ENCODE assay signal across 9 cellular contexts in genomic region chr2:54050445-54050844, GRCh38.
"Had no signal": no experiment of that assay in that cellular context is flagged by ENCODE, and none has a peak within 500 bp of the region (broad histone marks: within the 10 kb centered on the region; RNA-seq: fewer than 3 reads in every experiment).

No MANE protein-coding gene starts in this region.

- H3K36me3 ChIP-seq: HAP-1 had no signal

- DNase-seq: GM23248, GOT3, H7, HFFc6, KBM-7 had no signal

- ATAC-seq: HCT116 had no signal

- H3K4me1 ChIP-seq: HAP-1 had no signal

- H3K27ac ChIP-seq: GM23248, KMS-11 had no signal

- H3K9me3 ChIP-seq: HAP-1 had no signal

- H3K4me3 ChIP-seq: GM23248, HAP-1 had no signal

- H2AFZ ChIP-seq: GM23248 had no signal

- FAIRE-seq: HTR-8/SVneo had no signal

- H3K4me2 ChIP-seq: KMS-11 had no signal

- H3K9ac ChIP-seq: GM23248, KMS-11 had no signal
